In the genomic region with DNA sequence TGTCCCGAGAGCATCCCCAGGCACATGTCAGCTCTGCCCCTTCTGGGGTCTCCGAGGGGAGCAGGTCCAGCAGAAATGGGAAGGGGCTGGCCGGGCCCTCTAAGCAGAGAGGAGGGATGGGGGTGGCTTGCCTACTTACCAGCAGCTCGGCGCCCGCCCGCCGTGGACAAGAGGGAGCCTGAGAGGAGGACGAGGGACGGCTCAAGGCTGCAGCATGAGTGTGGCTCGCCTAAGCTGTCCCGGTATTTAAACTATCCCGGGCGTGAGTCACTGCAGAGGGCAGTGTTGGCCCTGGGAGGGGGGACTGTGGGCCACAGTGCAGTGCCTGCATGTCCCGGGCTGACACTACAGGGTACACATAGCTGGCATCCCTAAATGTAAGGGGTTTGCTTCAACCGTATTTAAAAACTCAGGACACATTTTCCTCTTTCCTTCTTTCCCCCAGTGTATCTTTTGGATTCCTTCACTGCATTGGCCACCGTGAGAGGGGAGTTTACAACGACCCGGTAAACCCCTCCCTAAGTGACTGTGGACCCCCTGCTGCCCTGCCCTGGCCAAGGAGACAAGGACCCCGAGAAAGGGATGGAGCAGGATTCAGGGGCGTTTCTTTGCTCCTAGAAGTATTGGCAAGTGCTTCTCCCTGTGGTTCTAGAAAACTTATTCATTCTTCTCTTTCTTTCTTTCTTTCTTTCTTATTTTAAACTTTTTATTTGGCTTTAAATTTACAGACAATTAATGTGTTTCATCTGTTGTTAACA, we compare ENCODE assay signal across 10 cellular contexts. TPM values are rescaled to one million over a fixed set of nuclear protein-coding genes. Genes with fewer than 3 reads are reported as not detected.
DNase-seq lines count a peak whose midpoint lies in the region; ATAC-seq and TF ChIP-seq lines count a peak whose summit lies in the region.
"Had no signal": no experiment of that assay in that cellular context is flagged by ENCODE, and none has a peak within 500 bp of the region (broad histone marks: within the 10 kb centered on the region; RNA-seq: fewer than 3 reads in every experiment).

A gene (minus strand): TSS at position 222 of the 758 bp plus-strand sequence. CDS start 8,700 bp downstream, outside the sequence.

- H3K27me3 ChIP-seq in GM23338 (ENCODE audit: insufficient read depth), result no peaks in the 10 kb centered on the region
- H3K27me3 ChIP-seq in SK-N-SH (ENCODE audit: insufficient read depth), result no peaks in the 10 kb centered on the region
- H3K27me3 ChIP-seq in gastroesophageal sphincter, result peaks cover 29% of the 10 kb centered on the region

- TF ChIP-seq CTCF in GM23338 (conservative IDR thresholded peaks at IDR 0.05; ENCODE audit: low read depth in 2 of 2) (peak in 1 of 2 experiments; percentile 38; a peak in 2 of 4 replicates), SK-N-SH (IDR thresholded peaks at IDR 0.05) (no peak), gastroesophageal sphincter (IDR thresholded peaks at IDR 0.05) (no peak)

- no peak for TF ChIP-seq RAD21 in SK-N-SH (IDR thresholded peaks at IDR 0.05; ENCODE audit: low read length)

- DNase-seq in GM23338 (ENCODE audit: low spot score) (peak; percentile 56), SK-N-SH (no peak), renal cortical epithelial cell (ENCODE audit: low read depth) (peak; percentile 7), COR-L47 (lab: John Stamatoyannopoulos, UW) (no peak), NCI-H2029 (lab: John Stamatoyannopoulos, UW) (no peak)
- no peak for DNase-seq in activated CD4-positive, alpha-beta T cell treated with anti-CD3 and anti-CD28 coated beads, Interleukin-2, amount 10 ng/mL, durations not matched to agents 24 days and 14 days
- DNase-seq: activated CD4-positive, alpha-beta T cell treated with anti-CD3 and anti-CD28 coated beads, Interleukin-2, amount 50 U/mL, for 4 hours; NCI-H2227 treated with DMSO at 0.1 percent for 48 hours had no signal

- peaks cover 34% of the 10 kb centered on the region for H3K4me1 Mint-ChIP-seq in GM23338
- H3K4me1 Mint-ChIP-seq in activated CD4-positive, alpha-beta T cell treated with anti-CD3 and anti-CD28 coated beads, Interleukin-2, amount 10 ng/mL, durations not matched to agents 24 days and 14 days, result no peaks in the 10 kb centered on the region

- H3K79me2 ChIP-seq in GM23338 (replicated peaks; ENCODE audit: insufficient read depth), result no peaks in the 10 kb centered on the region
- no peaks in the 10 kb centered on the region for H3K79me2 ChIP-seq in SK-N-SH (ENCODE audit: insufficient read depth)

- CTCF ChIA-PET in SK-N-SH (lab: Yijun Ruan, JAX), result interaction anchor here (0.9 to 9.4 kb wide), 4 partner anchors 9 to 35 kb away, joined by 3 to 85 read pairs (median 5); no protein-coding TSS in a partner anchor

- ATAC-seq in GM23338, result peak; percentile 81
- ATAC-seq in gastroesophageal sphincter, result peak; percentile 69
- no peak for ATAC-seq in GM21447 (IDR thresholded peaks at IDR 0.05; ENCODE audit: unreplicated experiment)

- H4K20me1 ChIP-seq in GM23338 (replicated peaks; ENCODE audit: insufficient read depth) (no peaks in the 10 kb centered on the region), SK-N-SH (ENCODE audit: insufficient read depth) (no peaks in the 10 kb centered on the region)

- H3K4me3 Mint-ChIP-seq in GM23338, result peak within 1 kb of the TSS; percentile 68
- no peak within 1 kb of the TSS for H3K4me3 Mint-ChIP-seq in activated CD4-positive, alpha-beta T cell treated with anti-CD3 and anti-CD28 coated beads, Interleukin-2, amount 10 ng/mL, durations not matched to agents 24 days and 14 days

- intact Hi-C loops in activated CD4-positive, alpha-beta T cell treated with anti-CD3 and anti-CD28 coated beads, Interleukin-2, amount 10 ng/mL, durations not matched to agents 24 days and 14 days (cut with micrococcal nuclease), result no loop called here

- TF ChIP-seq POLR2A in gastroesophageal sphincter (IDR thresholded peaks at IDR 0.05), result no peak

- H3K9me2 ChIP-seq in GM23338 (ENCODE audit: insufficient read depth), result no peaks in the 10 kb centered on the region
- no peaks in the 10 kb centered on the region for H3K9me2 ChIP-seq in SK-N-SH

- H3K4me1 ChIP-seq in GM23338 (ENCODE audit: insufficient read depth) (peaks cover 15% of the 10 kb centered on the region; the same call in 1 of the 2 replicates), SK-N-SH (ENCODE audit: control insufficient read depth in 1 of 2, insufficient read depth in 2 of 2, low read depth in 1 of 2, low read length in 1 of 2) (peaks cover 10 to 31% of the 10 kb centered on the region in 2 experiments; a peak in 3 of 4 replicates), gastroesophageal sphincter (peaks cover 0 to 18% (median 5%) of the 10 kb centered on the region in 3 donors)

- H3K4me3 ChIP-seq in GM23338, result 0 out of 2 replicates have a peak within 1 kb of the TSS, but pooled peaks have one; percentile 7
- H3K4me3 ChIP-seq in SK-N-SH (ENCODE audit: low read depth in 2 of 2, low read length in 1 of 2), result no peak within 1 kb of the TSS
- H3K4me3 ChIP-seq in gastroesophageal sphincter, result no peak within 1 kb of the TSS

- H3K9me3 ChIP-seq in SK-N-SH (no peaks in the 10 kb centered on the region), gastroesophageal sphincter (no peaks in the 10 kb centered on the region)

- H3F3A ChIP-seq in GM23338 (replicated peaks; ENCODE audit: low read depth) (no peaks in the 10 kb centered on the region), SK-N-SH (replicated peaks; ENCODE audit: insufficient read depth) (no peaks in the 10 kb centered on the region)

- H3K27me3 Mint-ChIP-seq in GM23338 (ENCODE audit: insufficient read depth, low read depth, poor library complexity), result peaks cover 24% of the 10 kb centered on the region
- peaks cover 31% of the 10 kb centered on the region for H3K27me3 Mint-ChIP-seq in activated CD4-positive, alpha-beta T cell treated with anti-CD3 and anti-CD28 coated beads, Interleukin-2, amount 10 ng/mL, durations not matched to agents 24 days and 14 days

- no peak for TF ChIP-seq EP300 in SK-N-SH (IDR thresholded peaks at IDR 0.05; ENCODE audit: borderline replicate concordance in 1 of 2, low read depth in 1 of 2, low read length in 1 of 2)
- no peak for TF ChIP-seq EP300 in gastroesophageal sphincter (IDR thresholded peaks at IDR 0.05)

- H3K36me3 Mint-ChIP-seq in GM23338 (ENCODE audit: low read depth), result no peaks in the 10 kb centered on the region
- no peaks in the 10 kb centered on the region for H3K36me3 Mint-ChIP-seq in activated CD4-positive, alpha-beta T cell treated with anti-CD3 and anti-CD28 coated beads, Interleukin-2, amount 10 ng/mL, durations not matched to agents 24 days and 14 days (ENCODE audit: low read depth)

- H3K9me3 Mint-ChIP-seq in GM23338, result no peaks in the 10 kb centered on the region
- H3K9me3 Mint-ChIP-seq in activated CD4-positive, alpha-beta T cell treated with anti-CD3 and anti-CD28 coated beads, Interleukin-2, amount 10 ng/mL, durations not matched to agents 24 days and 14 days, result no peaks in the 10 kb centered on the region

- H3K27ac Mint-ChIP-seq in GM23338, result peak within 1 kb of the TSS; percentile 66; the same call in 1 of the 2 replicates
- H3K27ac Mint-ChIP-seq in activated CD4-positive, alpha-beta T cell treated with anti-CD3 and anti-CD28 coated beads, Interleukin-2, amount 10 ng/mL, durations not matched to agents 24 days and 14 days, result no peak within 1 kb of the TSS

- H3K9ac ChIP-seq in SK-N-SH, result no peak within 1 kb of the TSS

- H3K27ac ChIP-seq in GM23338 (ENCODE audit: low read depth) (no peak within 1 kb of the TSS), SK-N-SH (ENCODE audit: low read depth in 2 of 2, low read length in 1 of 2) (peak within 1 kb of the TSS in 1 of 2 experiments; percentile 63; a peak in 1 of 4 replicates), gastroesophageal sphincter (no peak within 1 kb of the TSS)

- WGBS in SK-N-SH (ENCODE audit: low lambda C conversion rate), result 80% methylated on average over 16 of the region's 21 CpGs
- WGBS in gastroesophageal sphincter (ENCODE audit: low coverage in 1 of 2), 2 donors, result 10 to 16% methylated on average over 2 to 7 of the region's 21 CpGs

- H3K4me2 ChIP-seq in GM23338 (0 out of 2 replicates have a peak within 1 kb of the TSS, but pooled peaks have one; percentile 17), SK-N-SH (no peak within 1 kb of the TSS)

- H3K36me3 ChIP-seq in GM23338 (ENCODE audit: insufficient read depth), result no peaks in the 10 kb centered on the region
- H3K36me3 ChIP-seq in SK-N-SH (replicated peaks in 1 of 2; ENCODE audit: control insufficient read depth in 1 of 2, insufficient read depth in 2 of 2, low read length in 1 of 2), result no peaks in the 10 kb centered on the region
- H3K36me3 ChIP-seq in gastroesophageal sphincter, result no peaks in the 10 kb centered on the region

- peak within 1 kb of the TSS; percentile 47; the same call in 1 of the 2 replicates for H2AFZ ChIP-seq in GM23338
- no peak within 1 kb of the TSS for H2AFZ ChIP-seq in SK-N-SH (ENCODE audit: low read depth)

- POLR2A ChIA-PET in SK-N-SH (lab: Yijun Ruan, JAX), result no interaction called here

TF ChIP-seq in SK-N-SH, 30 proteins besides CTCF, POLR2A, EP300 and RAD21:
- TF ChIP-seq, protein P1, sequence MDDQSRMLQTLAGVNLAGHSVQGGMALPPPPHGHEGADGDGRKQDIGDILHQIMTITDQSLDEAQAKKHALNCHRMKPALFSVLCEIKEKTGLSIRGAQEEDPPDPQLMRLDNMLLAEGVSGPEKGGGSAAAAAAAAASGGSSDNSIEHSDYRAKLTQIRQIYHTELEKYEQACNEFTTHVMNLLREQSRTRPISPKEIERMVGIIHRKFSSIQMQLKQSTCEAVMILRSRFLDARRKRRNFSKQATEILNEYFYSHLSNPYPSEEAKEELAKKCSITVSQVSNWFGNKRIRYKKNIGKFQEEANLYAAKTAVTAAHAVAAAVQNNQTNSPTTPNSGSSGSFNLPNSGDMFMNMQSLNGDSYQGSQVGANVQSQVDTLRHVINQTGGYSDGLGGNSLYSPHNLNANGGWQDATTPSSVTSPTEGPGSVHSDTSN (IDR thresholded peaks at IDR 0.05), result no peak
- no peak for TF ChIP-seq TEAD4 (IDR thresholded peaks at IDR 0.05; ENCODE audit: borderline replicate concordance, insufficient read depth)
- no peak for TF ChIP-seq FOXJ3 (CRISPR knock-in tag; IDR thresholded peaks at IDR 0.05)
- TF ChIP-seq YY1 (IDR thresholded peaks at IDR 0.05; ENCODE audit: low read depth), result no peak
- peak; percentile 6; the same call in 1 of the 2 replicates for TF ChIP-seq FOSL2 (IDR thresholded peaks at IDR 0.05; ENCODE audit: borderline replicate concordance, low read depth)
TF ChIP-seq in SK-N-SH: peak in this region for 1.

RNA-seq across cellular contexts. Expression of the gene that starts here (rescaled TPM):
- 0.14 TPM in 1 of 2 replicates, not detected in the other for total RNA-seq in GM23338 (2014; rRNA removed; shearing (Covaris generic))
- polyA plus RNA-seq in GM23338 (2016; fragmentation: Nextera tagmentation; extraction: Ambion mirVana), result 0.05 TPM in 1 of 2 replicates, not detected in the other
- 0.02 and 0.03 TPM in 2 replicates for polyA plus RNA-seq in SK-N-SH (2012; rRNA removed)
- 0.01 and 0.03 TPM in 2 replicates for polyA plus RNA-seq in SK-N-SH (2012; cell fraction: cytosol; rRNA removed)
- polyA plus RNA-seq in SK-N-SH (2012; cell fraction: nucleus; rRNA removed), result 0.04 and 0.05 TPM in 2 replicates
- under 1 TPM in 3 of 4 donors, not detected in 1; 0.42 to 0.67 (median 0.49) TPM for total RNA-seq in gastroesophageal sphincter
- total RNA-seq in renal cortical epithelial cell, result not detected in 2 replicates
- total RNA-seq in activated CD4-positive, alpha-beta T cell treated with anti-CD3 and anti-CD28 coated beads, Interleukin-2, amount 10 ng/mL, durations not matched to agents 24 days and 14 days, result not detected in 2 replicates

Comparison
In these comparisons a context has a peak if more than half of its experiments do, and no peak if none do; other contexts are left out.
1. Peak in DNase-seq, ATAC-seq, H3K4me3 ChIP-seq and H3K4me2 ChIP-seq in GM23338; RNA of the gene not detected or under 1 TPM.
2. Peak in ATAC-seq in gastroesophageal sphincter; RNA of the gene not detected or under 1 TPM.
3. Peak in DNase-seq in renal cortical epithelial cell; RNA of the gene not detected or under 1 TPM.